In genomic region chr3:123616593-123616992, GRCh38 we compare ENCODE assay signal across 24 cellular contexts. TPM values are rescaled to one million over a fixed set of nuclear protein-coding genes. Genes with fewer than 3 reads are reported as not detected.
A peak's percentile ranks its signal among the peaks of the same experiment; 100 is the strongest.
DNase-seq lines count a peak whose midpoint lies in the region; ATAC-seq and TF ChIP-seq lines count a peak whose summit lies in the region.
"Had no signal": no experiment of that assay in that cellular context is flagged by ENCODE, and none has a peak within 500 bp of the region (broad histone marks: within the 10 kb centered on the region; RNA-seq: fewer than 3 reads in every experiment).

No MANE protein-coding gene starts in this region.

- no peak overlapping the region for H2BK5ac ChIP-seq in IMR-90 (ENCODE audit: low read depth, low read length, poor library complexity, severe bottlenecking)

- no peak overlapping the region for H3K18ac ChIP-seq in IMR-90 (ENCODE audit: low read depth, low read length)

- BruUV-seq in IMR-90 (replicated peaks; lab: Mats Ljungman, UMichigan), result no TSS peak

- peak in 1 of 4 donors; percentile 74 for TF ChIP-seq EP300 in sigmoid colon (IDR thresholded peaks at IDR 0.05)

- H3K27me3 Mint-ChIP-seq in chondrocyte (ENCODE audit: low read depth), result no peaks in the 10 kb centered on the region
- H3K27me3 Mint-ChIP-seq: CD8-positive, alpha-beta memory T cell had no signal

- no peak overlapping the region; a peak in 1 of 4 replicates for H4K8ac ChIP-seq in IMR-90 (ENCODE audit: low read depth in 2 of 2, low read length in 2 of 2)

- TF ChIP-seq POLR2A in IMR-90 (IDR thresholded peaks at IDR 0.05; ENCODE audit: low read depth, low read length) (no peak), sigmoid colon (IDR thresholded peaks at IDR 0.05) (no peak), thyroid gland (IDR thresholded peaks at IDR 0.05) (no peak)

- H4K91ac ChIP-seq in IMR-90 (ENCODE audit: insufficient read depth, low read depth, low read length), result no peak overlapping the region

- H3K23ac ChIP-seq in IMR-90 (ENCODE audit: low read depth, low read length), result no peak overlapping the region; the same call in 1 of the 2 replicates

- intact Hi-C loops in IMR-90 (cut with micrococcal nuclease) (no loop called here), sigmoid colon (cut with DNase I) (no loop called here), thyroid gland (cut with DNase I) (no loop called here)

- H3K27ac ChIP-seq in IMR-90 (ENCODE audit: insufficient read depth, low read length) (no peak overlapping the region), sigmoid colon (peak overlapping the region; percentile 90 to 98 (median 93)), thyroid gland (no peak overlapping the region), osteoblast (ENCODE audit: low read depth, low read length) (no peak overlapping the region)
- H3K27ac ChIP-seq: SJSA1 had no signal

- H3K79me2 ChIP-seq in osteoblast (ENCODE audit: insufficient read depth, low read length), result peaks cover 3% of the 10 kb centered on the region

- H2AFZ ChIP-seq in IMR-90 (replicated peaks; ENCODE audit: low read length, poor library complexity) (no peak overlapping the region), osteoblast (ENCODE audit: low read length) (no peak overlapping the region)

- TF ChIP-seq CTCF in IMR-90 (conservative IDR thresholded peaks at IDR 0.05; ENCODE audit: low read depth, low read length), result no peak
- TF ChIP-seq CTCF in chondrocyte (IDR thresholded peaks at IDR 0.05), result no peak
- no peak for TF ChIP-seq CTCF in sigmoid colon (IDR thresholded peaks at IDR 0.05)
- no peak for TF ChIP-seq CTCF in thyroid gland (IDR thresholded peaks at IDR 0.05)
- no peak for TF ChIP-seq CTCF in osteoblast (IDR thresholded peaks at IDR 0.05; ENCODE audit: extremely low read depth, low read depth, low read length)

- H3K36me3 Mint-ChIP-seq in chondrocyte (ENCODE audit: low read depth), result peaks cover 31% of the 10 kb centered on the region

- H3K9me3 ChIP-seq in IMR-90 (ENCODE audit: control insufficient read depth, insufficient read depth, low read length) (no peaks in the 10 kb centered on the region), sigmoid colon (no peaks in the 10 kb centered on the region), thyroid gland (no peaks in the 10 kb centered on the region), osteoblast (ENCODE audit: low read depth, low read length) (no peaks in the 10 kb centered on the region)
- H3K9me3 ChIP-seq: BE2C, SJSA1 had no signal

- peak overlapping the region; percentile 19 for H3K4me3 Mint-ChIP-seq in chondrocyte (ENCODE audit: unreplicated experiment)
- H3K4me3 Mint-ChIP-seq: CD14-positive monocyte; CD8-positive, alpha-beta memory T cell had no signal

- H3K4me1 ChIP-seq in IMR-90 (ENCODE audit: control insufficient read depth, insufficient read depth, low read length), result peaks cover 31% of the 10 kb centered on the region
- H3K4me1 ChIP-seq in sigmoid colon, result peaks cover 0 to 74% (median 54%) of the 10 kb centered on the region in 4 donors
- H3K4me1 ChIP-seq in thyroid gland, result peaks cover 0 to 11% of the 10 kb centered on the region in 2 donors
- peaks cover 23% of the 10 kb centered on the region for H3K4me1 ChIP-seq in osteoblast (ENCODE audit: insufficient read depth, low read length)
- H3K4me1 ChIP-seq: BE2C had no signal

- H3K9ac ChIP-seq in IMR-90 (ENCODE audit: low read depth, low read length), result no peak overlapping the region

- H3K9me3 Mint-ChIP-seq in chondrocyte (ENCODE audit: low read depth), result no peaks in the 10 kb centered on the region
- H3K9me3 Mint-ChIP-seq: CD14-positive monocyte; CD8-positive, alpha-beta memory T cell had no signal

- WGBS in IMR-90 (ENCODE audit: extremely low coverage in 2 of 2, insufficient read length in 1 of 2), 2 experiments, result no CpG with 5 or more reads among the region's 6 CpGs
- 89 to 94% methylated on average over 6 of the region's 6 CpGs for WGBS in sigmoid colon, 2 donors
- WGBS in thyroid gland, 2 donors, result 89 to 93% methylated on average over 6 of the region's 6 CpGs

- peaks cover 23% of the 10 kb centered on the region for H3K9me1 ChIP-seq in IMR-90 (ENCODE audit: insufficient read depth, low read length)

- H3K27me3 ChIP-seq in IMR-90 (ENCODE audit: control insufficient read depth, insufficient read depth, low read length) (no peaks in the 10 kb centered on the region), sigmoid colon (no peaks in the 10 kb centered on the region), thyroid gland (no peaks in the 10 kb centered on the region), osteoblast (ENCODE audit: insufficient read depth, low read length) (no peaks in the 10 kb centered on the region)
- H3K27me3 ChIP-seq: BE2C, SJSA1 had no signal

- H2BK120ac ChIP-seq in IMR-90 (ENCODE audit: low read depth, low read length), result no peak overlapping the region

- POLR2A ChIA-PET in IMR-90 (lab: Charles Lee; ENCODE audit: unreplicated experiment), result no interaction called here

- H3K56ac ChIP-seq in IMR-90 (ENCODE audit: extremely low read depth, insufficient read depth, low read length), result no peak overlapping the region

- CTCF ChIA-PET in IMR-90 (lab: Yijun Ruan, JAX), result interaction anchor here (0.6 kb wide), 1 partner anchor 13 kb away, joined by 3 read pairs; no protein-coding TSS in a partner anchor

- no peak overlapping the region for H4K5ac ChIP-seq in IMR-90 (ENCODE audit: low read depth, low read length)

- no peak overlapping the region for H2AK5ac ChIP-seq in IMR-90 (ENCODE audit: low read depth, low read length)

- DNase-seq in IMR-90, result no peak
- DNase-seq in chondrocyte (ENCODE audit: low spot score), result no peak
- no peak for DNase-seq in sigmoid colon
- no peak for DNase-seq in thyroid gland
- no peak for DNase-seq in SKM-1 treated with dmso at 0.1 percent for 144 hours (lab: John Stamatoyannopoulos, UW; ENCODE audit: unreplicated experiment)
- DNase-seq in activated CD4-positive, CD25-positive, alpha-beta regulatory T cell (lab: John Stamatoyannopoulos, UW), result no peak
- DNase-seq in osteoblast (ENCODE audit: insufficient read length, low spot score, missing footprints), result no peak
- DNase-seq: BE2C; CD8-positive, alpha-beta memory T cell; DMS 273 treated with DMSO at 0.1 percent for 48 hours; DMS79 treated with DMSO at 0.1 percent for 48 hours; HCEC 1CT; NCI-H1048; NCI-H1417 treated with DMSO at 0.1 percent for 48 hours; NCI-H1694 treated with DMSO at 0.1 percent for 48 hours; NCI-H2081 treated with DMSO at 0.1 percent for 48 hours; NCI-H2171; NCI-H226; NCI-H510A; NCI-H69; Right ventricle myocardium superior; RPMI8226 had no signal

- H3K14ac ChIP-seq in IMR-90 (replicated peaks; ENCODE audit: low read depth, low read length), result no peak overlapping the region

- H4K20me1 ChIP-seq in IMR-90 (ENCODE audit: insufficient read depth, low read length) (peaks cover 61% of the 10 kb centered on the region), osteoblast (ENCODE audit: insufficient read depth, low read length) (peaks cover 8% of the 10 kb centered on the region)

- no peak overlapping the region for H3K4ac ChIP-seq in IMR-90 (ENCODE audit: low read depth, low read length)

- H3K4me3 ChIP-seq in IMR-90 (ENCODE audit: insufficient read depth, low read depth, low read length) (no peak overlapping the region), sigmoid colon (peak overlapping the region; percentile 51 to 66 (median 60)), thyroid gland (replicated peaks in 1 of 3) (no peak overlapping the region), osteoblast (ENCODE audit: insufficient read depth, low read length) (no peak overlapping the region)
- H3K4me3 ChIP-seq: SJSA1 had no signal

- ATAC-seq in IMR-90 (ENCODE audit: low read depth), result no peak

- in situ Hi-C loops in IMR-90 (cut with MboI; ENCODE audit: low sequenced_read_pairs), result no loop called here

- H3K36me3 ChIP-seq in IMR-90 (ENCODE audit: control insufficient read depth, insufficient read depth, low read length) (peaks cover 56% of the 10 kb centered on the region), sigmoid colon (peaks cover 19 to 78% (median 40%) of the 10 kb centered on the region in 4 donors), thyroid gland (no peaks in the 10 kb centered on the region), osteoblast (ENCODE audit: insufficient read depth, low read length) (peaks cover 76% of the 10 kb centered on the region)

- peaks cover 19 to 73% of the 10 kb centered on the region in 2 experiments for H3K79me1 ChIP-seq in IMR-90 (ENCODE audit: low read depth in 1 of 2, low read length in 2 of 2)

- dilution Hi-C loops in IMR-90 (cut with HindIII; ENCODE audit: low sequenced_read_pairs, unreplicated experiment), result no loop called here

- no peak overlapping the region for H2AK9ac ChIP-seq in IMR-90 (replicated peaks; ENCODE audit: low read depth, low read length, poor library complexity)

- peaks cover 75% of the 10 kb centered on the region for H3K4me1 Mint-ChIP-seq in chondrocyte (ENCODE audit: low read depth)
- H3K4me1 Mint-ChIP-seq: CD8-positive, alpha-beta memory T cell had no signal

- no peak overlapping the region for H2BK15ac ChIP-seq in IMR-90 (ENCODE audit: low read depth, low read length)

- H2BK20ac ChIP-seq in IMR-90 (ENCODE audit: low read depth, low read length), result no peak overlapping the region

- H3K27ac Mint-ChIP-seq in chondrocyte (ENCODE audit: unreplicated experiment), result peak overlapping the region; percentile 17

- TF ChIP-seq RAD21 in IMR-90 (IDR thresholded peaks at IDR 0.05; ENCODE audit: low read length), result no peak

- H3K4me2 ChIP-seq in IMR-90 (ENCODE audit: low read depth, low read length) (peak overlapping the region; percentile 63; the same call in 1 of the 2 replicates), osteoblast (ENCODE audit: insufficient read depth, low read length) (no peak overlapping the region)

TF ChIP-seq in IMR-90, 13 proteins besides CTCF, POLR2A, EP300 and RAD21:
- TF ChIP-seq RCOR1 (IDR thresholded peaks at IDR 0.05; ENCODE audit: insufficient replicate concordance, low read length) (no peak), BHLHE40 (IDR thresholded peaks at IDR 0.05; ENCODE audit: low read depth, low read length) (no peak), SMC3 (IDR thresholded peaks at IDR 0.05; ENCODE audit: low read depth, low read length) (no peak), NFE2L2 (IDR thresholded peaks at IDR 0.05; ENCODE audit: low read depth, low read length) (no peak)

RNA-seq across cellular contexts. Expression of gene HACD2, which starts 31.7 kb away (rescaled TPM):
- total RNA-seq in IMR-90 (2012; rRNA removed) (22.6 and 35.8 TPM in 2 replicates), chondrocyte (78.4 to 106 TPM (median 79.0 TPM) in 3 replicates), sigmoid colon (10 to 100 TPM; 15.3 to 26.4 (median 19.2) TPM), thyroid gland (10 to 100 TPM; 27.8 to 38.3 (median 32.2) TPM), osteoblast (22.7 and 27.5 TPM in 2 replicates)
- polyA plus RNA-seq in IMR-90 (2012; rRNA removed) (18.6 and 21.5 TPM in 2 replicates), sigmoid colon (10 to 100 TPM in 1 of 3 donors, 1 to 10 TPM in 2; 6.6 to 24.9 (median 7.6) TPM)
- polyA plus RNA-seq in IMR-90 (2012; cell fraction: cytosol; rRNA removed), result 4.9 TPM in 2 replicates
- 3.4 and 15.4 TPM in 2 replicates for polyA plus RNA-seq in IMR-90 (2012; cell fraction: nucleus; rRNA removed; ENCODE audit: low replicate concordance)

Comparison
In these comparisons a context has a peak if more than half of its experiments do, and no peak if none do; other contexts are left out.
1. H3K27ac ChIP-seq: peak in sigmoid colon (4 of 4); none in IMR-90 (single experiment), thyroid gland (0 of 3) and osteoblast (single experiment).
2. H3K4me3 ChIP-seq: peak in sigmoid colon (4 of 4); none in IMR-90 (single experiment), thyroid gland (0 of 3) and osteoblast (single experiment).